Comparison of ENCODE assay signal across 13 cellular contexts in genomic region chr20:62666736-62667529, GRCh38. TPM values are rescaled to one million over a fixed set of nuclear protein-coding genes. Genes with fewer than 3 reads are reported as not detected.
DNase-seq lines count a peak whose midpoint lies in the region; ATAC-seq and TF ChIP-seq lines count a peak whose summit lies in the region.
"Had no signal": no experiment of that assay in that cellular context is flagged by ENCODE, and none has a peak within 500 bp of the region (broad histone marks: within the 10 kb centered on the region; RNA-seq: fewer than 3 reads in every experiment).

No MANE protein-coding gene starts in this region.

- WGBS in endodermal cell (ENCODE audit: insufficient coverage in 1 of 2, insufficient read length in 1 of 2), 2 experiments: 87 to 89% methylated on average over 25 to 27 of the region's 27 CpGs

- TF ChIP-seq CTCF in endodermal cell (conservative IDR thresholded peaks at IDR 0.05) (no peak), coronary artery (IDR thresholded peaks at IDR 0.05) (no peak)

- H3K9ac ChIP-seq in endodermal cell (ENCODE audit: extremely low read depth, low read length, poor library complexity, severe bottlenecking): no peak overlapping the region
- peak overlapping the region; percentile 52 to 57 for H3K9ac ChIP-seq in mucosa of rectum (ENCODE audit: low read depth in 1 of 2, low read length in 2 of 2)

- H3K36me3 Mint-ChIP-seq in endodermal cell (ENCODE audit: low read depth): no peaks in the 10 kb centered on the region
- H3K36me3 Mint-ChIP-seq: CD4-positive, alpha-beta memory T cell had no signal

- H3K27me3 ChIP-seq in endodermal cell (ENCODE audit: control insufficient read depth, insufficient read depth, low read length, poor library complexity, severe bottlenecking) (no peaks in the 10 kb centered on the region), mucosa of rectum (ENCODE audit: control insufficient read depth in 2 of 2, insufficient read depth in 2 of 2, low read length in 2 of 2) (no peaks in the 10 kb centered on the region)
- H3K27me3 ChIP-seq: sigmoid colon had no signal

- H3K36me3 ChIP-seq in endodermal cell (ENCODE audit: control insufficient read depth, insufficient read depth, low read length): no peaks in the 10 kb centered on the region
- no peaks in the 10 kb centered on the region for H3K36me3 ChIP-seq in mucosa of rectum (ENCODE audit: control insufficient read depth in 2 of 2, insufficient read depth in 2 of 2, low read length in 2 of 2)
- H3K36me3 ChIP-seq: sigmoid colon had no signal

- no peak overlapping the region for H3K4me3 Mint-ChIP-seq in endodermal cell
- H3K4me3 Mint-ChIP-seq: CD4-positive, alpha-beta memory T cell; T-helper 1 cell treated with Interleukin-12 subunit alpha and Interleukin-12 subunit beta and Interleukin-4 antibody, amounts not matched to agents 30 μg/mL and 1 μg/mL, for 36 hours had no signal

- no peak overlapping the region for H3K4me3 ChIP-seq in endodermal cell (ENCODE audit: low read length)
- H3K4me3 ChIP-seq in mucosa of rectum (ENCODE audit: low read length in 2 of 2): no peak overlapping the region
- no peak overlapping the region for H3K4me3 ChIP-seq in coronary artery
- H3K4me3 ChIP-seq: sigmoid colon had no signal

- ATAC-seq in HG03039 (IDR thresholded peaks at IDR 0.05; ENCODE audit: unreplicated experiment): no peak

- H3K4me1 Mint-ChIP-seq in endodermal cell: no peaks in the 10 kb centered on the region

- H3K9me3 ChIP-seq in endodermal cell (ENCODE audit: control insufficient read depth, low read length) (no peaks in the 10 kb centered on the region), mucosa of rectum (ENCODE audit: control insufficient read depth in 2 of 2, low read length in 2 of 2) (no peaks in the 10 kb centered on the region)
- H3K9me3 ChIP-seq: sigmoid colon had no signal

- H3K9me3 Mint-ChIP-seq in endodermal cell: no peaks in the 10 kb centered on the region
- H3K9me3 Mint-ChIP-seq: T-helper 1 cell treated with Interleukin-12 subunit alpha and Interleukin-12 subunit beta and Interleukin-4 antibody, amounts not matched to agents 30 μg/mL and 1 μg/mL, for 36 hours had no signal

- H3K27ac ChIP-seq in endodermal cell (ENCODE audit: low read depth, low read length) (peak overlapping the region; percentile 26), mucosa of rectum (ENCODE audit: low read depth in 2 of 2, low read length in 2 of 2) (peak overlapping the region; percentile 67 to 73), coronary artery (peak overlapping the region in 1 of 2 donors; percentile 28)

- DNase-seq in COLO829 (ENCODE audit: low spot score): peak; percentile 97
- peak; percentile 63 for DNase-seq in NCI-H345 treated with DMSO at 0.1 percent for 48 hours (lab: John Stamatoyannopoulos, UW; ENCODE audit: unreplicated experiment)
- no peak for DNase-seq in endodermal cell
- no peak for DNase-seq in GDM1 (lab: John Stamatoyannopoulos, UW)
- DNase-seq in NCI-H187 (lab: John Stamatoyannopoulos, UW): no peak
- DNase-seq in coronary artery (ENCODE audit: low spot score): no peak
- DNase-seq: activated T-cell treated with anti-CD3 and anti-CD28 coated beads, Interleukin-2, amount 50 U/mL, for 1 hour; effector CD4-positive, alpha-beta T cell; sigmoid colon had no signal

- no peaks in the 10 kb centered on the region for H3K27me3 Mint-ChIP-seq in endodermal cell (ENCODE audit: insufficient read depth)
- H3K27me3 Mint-ChIP-seq: CD4-positive, alpha-beta memory T cell had no signal

- H3K27ac Mint-ChIP-seq in endodermal cell: no peak overlapping the region
- H3K27ac Mint-ChIP-seq: CD4-positive, alpha-beta memory T cell; T-helper 1 cell treated with Interleukin-12 subunit alpha and Interleukin-12 subunit beta and Interleukin-4 antibody, amounts not matched to agents 30 μg/mL and 1 μg/mL, for 36 hours had no signal

- H3K4me1 ChIP-seq in endodermal cell (ENCODE audit: control insufficient read depth, insufficient read depth, low read length) (no peaks in the 10 kb centered on the region), mucosa of rectum (ENCODE audit: control insufficient read depth in 2 of 2, insufficient read depth in 2 of 2, low read length in 2 of 2) (peaks cover 19 to 23% of the 10 kb centered on the region in 2 donors)

RNA-seq across cellular contexts. Expression of gene SLCO4A1, which starts 24.6 kb away (rescaled TPM):
- total RNA-seq in endodermal cell: 1 to 10 TPM; 2.9 to 5.0 TPM
- 2.0 TPM for polyA plus RNA-seq in endodermal cell (2013, experiment 1 of 2)
- 1.7 TPM for polyA plus RNA-seq in endodermal cell (2013, experiment 2 of 2)

RNA-seq across cellular contexts. Expression of gene NTSR1, which starts 41.7 kb away (rescaled TPM):
- under 1 TPM; 0.11 to 0.62 TPM for total RNA-seq in endodermal cell
- 2.0 TPM for polyA plus RNA-seq in endodermal cell (2013, experiment 1 of 2)
- 1.4 TPM for polyA plus RNA-seq in endodermal cell (2013, experiment 2 of 2)
- polyA plus RNA-seq: CD4-positive, alpha-beta memory T cell had no signal

Comparison
In these comparisons a context has a peak if more than half of its experiments do, and no peak if none do; other contexts are left out.
1. DNase-seq: peak in COLO829 (single experiment) and NCI-H345 treated with DMSO at 0.1 percent for 48 hours (single experiment); none in endodermal cell (single experiment), GDM1 (single experiment), NCI-H187 (0 of 2) and coronary artery (single experiment).